1 cellular context compared by ENCODE assay signal in genomic region chr5:82523633-82524032, GRCh38.
A peak's percentile ranks its signal among the peaks of the same experiment; 100 is the strongest.
TF ChIP-seq lines count a peak whose summit lies in the region.

No MANE protein-coding gene starts in this region.

TF ChIP-seq in GM23338, 12 proteins besides CTCF, POLR2A, EP300 and RAD21 (continued from another document):
- TF ChIP-seq ZNF462 (CRISPR knock-in tag; IDR thresholded peaks at IDR 0.05) (0 out of 2 replicates have a peak, but pooled peaks have one; percentile 4), EZH2 (IDR thresholded peaks at IDR 0.05; ENCODE audit: low read depth, unreplicated experiment) (no peak)
TF ChIP-seq in GM23338: peak in this region for 1.
